In genomic region chr12:69585189-69586062, GRCh38 we compare ENCODE assay signal across 1 cellular context.
TF ChIP-seq lines count a peak whose summit lies in the region.

TSS of gene CCT2 (plus strand) at chr12:69585459. CDS start at chr12:69585522, 63 bp downstream.

TF ChIP-seq in HepG2, 621 proteins besides CTCF, POLR2A, EP300 and RAD21 (continued from another document and continues in another):
- TF ChIP-seq ZNF710 (CRISPR knock-in tag; IDR thresholded peaks at IDR 0.05; ENCODE audit: borderline replicate concordance): no peak
- TF ChIP-seq, protein P1, sequence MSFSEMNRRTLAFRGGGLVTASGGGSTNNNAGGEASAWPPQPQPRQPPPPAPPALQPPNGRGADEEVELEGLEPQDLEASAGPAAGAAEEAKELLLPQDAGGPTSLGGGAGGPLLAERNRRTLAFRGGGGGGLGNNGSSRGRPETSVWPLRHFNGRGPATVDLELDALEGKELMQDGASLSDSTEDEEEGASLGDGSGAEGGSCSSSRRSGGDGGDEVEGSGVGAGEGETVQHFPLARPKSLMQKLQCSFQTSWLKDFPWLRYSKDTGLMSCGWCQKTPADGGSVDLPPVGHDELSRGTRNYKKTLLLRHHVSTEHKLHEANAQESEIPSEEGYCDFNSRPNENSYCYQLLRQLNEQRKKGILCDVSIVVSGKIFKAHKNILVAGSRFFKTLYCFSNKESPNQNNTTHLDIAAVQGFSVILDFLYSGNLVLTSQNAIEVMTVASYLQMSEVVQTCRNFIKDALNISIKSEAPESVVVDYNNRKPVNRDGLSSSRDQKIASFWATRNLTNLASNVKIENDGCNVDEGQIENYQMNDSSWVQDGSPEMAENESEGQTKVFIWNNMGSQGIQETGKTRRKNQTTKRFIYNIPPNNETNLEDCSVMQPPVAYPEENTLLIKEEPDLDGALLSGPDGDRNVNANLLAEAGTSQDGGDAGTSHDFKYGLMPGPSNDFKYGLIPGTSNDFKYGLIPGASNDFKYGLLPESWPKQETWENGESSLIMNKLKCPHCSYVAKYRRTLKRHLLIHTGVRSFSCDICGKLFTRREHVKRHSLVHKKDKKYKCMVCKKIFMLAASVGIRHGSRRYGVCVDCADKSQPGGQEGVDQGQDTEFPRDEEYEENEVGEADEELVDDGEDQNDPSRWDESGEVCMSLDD (CRISPR knock-in tag; IDR thresholded peaks at IDR 0.05; ENCODE audit: borderline replicate concordance): peak; percentile 63
- TF ChIP-seq ZBTB1 (CRISPR knock-in tag; IDR thresholded peaks at IDR 0.05; ENCODE audit: borderline replicate concordance): no peak
- TF ChIP-seq ZFP91 (CRISPR knock-in tag; IDR thresholded peaks at IDR 0.05; ENCODE audit: borderline replicate concordance): peak; percentile 94
- TF ChIP-seq, protein P2, sequence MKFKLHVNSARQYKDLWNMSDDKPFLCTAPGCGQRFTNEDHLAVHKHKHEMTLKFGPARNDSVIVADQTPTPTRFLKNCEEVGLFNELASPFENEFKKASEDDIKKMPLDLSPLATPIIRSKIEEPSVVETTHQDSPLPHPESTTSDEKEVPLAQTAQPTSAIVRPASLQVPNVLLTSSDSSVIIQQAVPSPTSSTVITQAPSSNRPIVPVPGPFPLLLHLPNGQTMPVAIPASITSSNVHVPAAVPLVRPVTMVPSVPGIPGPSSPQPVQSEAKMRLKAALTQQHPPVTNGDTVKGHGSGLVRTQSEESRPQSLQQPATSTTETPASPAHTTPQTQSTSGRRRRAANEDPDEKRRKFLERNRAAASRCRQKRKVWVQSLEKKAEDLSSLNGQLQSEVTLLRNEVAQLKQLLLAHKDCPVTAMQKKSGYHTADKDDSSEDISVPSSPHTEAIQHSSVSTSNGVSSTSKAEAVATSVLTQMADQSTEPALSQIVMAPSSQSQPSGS (CRISPR knock-in tag; IDR thresholded peaks at IDR 0.05): peak; percentile 82
- no peak; the same call in 1 of the 2 replicates for TF ChIP-seq KDM4B (CRISPR knock-in tag; IDR thresholded peaks at IDR 0.05)
- TF ChIP-seq, protein P3, sequence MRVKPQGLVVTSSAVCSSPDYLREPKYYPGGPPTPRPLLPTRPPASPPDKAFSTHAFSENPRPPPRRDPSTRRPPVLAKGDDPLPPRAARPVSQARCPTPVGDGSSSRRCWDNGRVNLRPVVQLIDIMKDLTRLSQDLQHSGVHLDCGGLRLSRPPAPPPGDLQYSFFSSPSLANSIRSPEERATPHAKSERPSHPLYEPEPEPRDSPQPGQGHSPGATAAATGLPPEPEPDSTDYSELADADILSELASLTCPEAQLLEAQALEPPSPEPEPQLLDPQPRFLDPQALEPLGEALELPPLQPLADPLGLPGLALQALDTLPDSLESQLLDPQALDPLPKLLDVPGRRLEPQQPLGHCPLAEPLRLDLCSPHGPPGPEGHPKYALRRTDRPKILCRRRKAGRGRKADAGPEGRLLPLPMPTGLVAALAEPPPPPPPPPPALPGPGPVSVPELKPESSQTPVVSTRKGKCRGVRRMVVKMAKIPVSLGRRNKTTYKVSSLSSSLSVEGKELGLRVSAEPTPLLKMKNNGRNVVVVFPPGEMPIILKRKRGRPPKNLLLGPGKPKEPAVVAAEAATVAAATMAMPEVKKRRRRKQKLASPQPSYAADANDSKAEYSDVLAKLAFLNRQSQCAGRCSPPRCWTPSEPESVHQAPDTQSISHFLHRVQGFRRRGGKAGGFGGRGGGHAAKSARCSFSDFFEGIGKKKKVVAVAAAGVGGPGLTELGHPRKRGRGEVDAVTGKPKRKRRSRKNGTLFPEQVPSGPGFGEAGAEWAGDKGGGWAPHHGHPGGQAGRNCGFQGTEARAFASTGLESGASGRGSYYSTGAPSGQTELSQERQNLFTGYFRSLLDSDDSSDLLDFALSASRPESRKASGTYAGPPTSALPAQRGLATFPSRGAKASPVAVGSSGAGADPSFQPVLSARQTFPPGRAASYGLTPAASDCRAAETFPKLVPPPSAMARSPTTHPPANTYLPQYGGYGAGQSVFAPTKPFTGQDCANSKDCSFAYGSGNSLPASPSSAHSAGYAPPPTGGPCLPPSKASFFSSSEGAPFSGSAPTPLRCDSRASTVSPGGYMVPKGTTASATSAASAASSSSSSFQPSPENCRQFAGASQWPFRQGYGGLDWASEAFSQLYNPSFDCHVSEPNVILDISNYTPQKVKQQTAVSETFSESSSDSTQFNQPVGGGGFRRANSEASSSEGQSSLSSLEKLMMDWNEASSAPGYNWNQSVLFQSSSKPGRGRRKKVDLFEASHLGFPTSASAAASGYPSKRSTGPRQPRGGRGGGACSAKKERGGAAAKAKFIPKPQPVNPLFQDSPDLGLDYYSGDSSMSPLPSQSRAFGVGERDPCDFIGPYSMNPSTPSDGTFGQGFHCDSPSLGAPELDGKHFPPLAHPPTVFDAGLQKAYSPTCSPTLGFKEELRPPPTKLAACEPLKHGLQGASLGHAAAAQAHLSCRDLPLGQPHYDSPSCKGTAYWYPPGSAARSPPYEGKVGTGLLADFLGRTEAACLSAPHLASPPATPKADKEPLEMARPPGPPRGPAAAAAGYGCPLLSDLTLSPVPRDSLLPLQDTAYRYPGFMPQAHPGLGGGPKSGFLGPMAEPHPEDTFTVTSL (CRISPR knock-in tag; IDR thresholded peaks at IDR 0.05; ENCODE audit: borderline replicate concordance): peak; percentile 30; the same call in 1 of the 2 replicates
- no peak; the same call in 1 of the 2 replicates for TF ChIP-seq SP140L (CRISPR knock-in tag; IDR thresholded peaks at IDR 0.05; ENCODE audit: borderline replicate concordance)
- TF ChIP-seq ZNF430 (CRISPR knock-in tag; IDR thresholded peaks at IDR 0.05): peak; percentile 79; the same call in 1 of the 2 replicates
- 0 out of 2 replicates have a peak, but pooled peaks have one; percentile 19 for TF ChIP-seq NPAS2 (CRISPR knock-in tag; IDR thresholded peaks at IDR 0.05; ENCODE audit: borderline replicate concordance)
- peak; percentile 34; the same call in 1 of the 2 replicates for TF ChIP-seq TCF7 (IDR thresholded peaks at IDR 0.05; ENCODE audit: low read depth)
- no peak for TF ChIP-seq MEIS1 (CRISPR knock-in tag; IDR thresholded peaks at IDR 0.05; ENCODE audit: borderline replicate concordance)
- TF ChIP-seq, protein P4, sequence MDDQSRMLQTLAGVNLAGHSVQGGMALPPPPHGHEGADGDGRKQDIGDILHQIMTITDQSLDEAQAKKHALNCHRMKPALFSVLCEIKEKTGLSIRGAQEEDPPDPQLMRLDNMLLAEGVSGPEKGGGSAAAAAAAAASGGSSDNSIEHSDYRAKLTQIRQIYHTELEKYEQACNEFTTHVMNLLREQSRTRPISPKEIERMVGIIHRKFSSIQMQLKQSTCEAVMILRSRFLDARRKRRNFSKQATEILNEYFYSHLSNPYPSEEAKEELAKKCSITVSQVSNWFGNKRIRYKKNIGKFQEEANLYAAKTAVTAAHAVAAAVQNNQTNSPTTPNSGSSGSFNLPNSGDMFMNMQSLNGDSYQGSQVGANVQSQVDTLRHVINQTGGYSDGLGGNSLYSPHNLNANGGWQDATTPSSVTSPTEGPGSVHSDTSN (CRISPR knock-in tag; IDR thresholded peaks at IDR 0.05; ENCODE audit: borderline replicate concordance): 0 out of 2 replicates have a peak, but pooled peaks have one; percentile 69
- peak; percentile 48; the same call in 1 of the 2 replicates for TF ChIP-seq ONECUT2 (CRISPR knock-in tag; IDR thresholded peaks at IDR 0.05)
- TF ChIP-seq, protein P5, sequence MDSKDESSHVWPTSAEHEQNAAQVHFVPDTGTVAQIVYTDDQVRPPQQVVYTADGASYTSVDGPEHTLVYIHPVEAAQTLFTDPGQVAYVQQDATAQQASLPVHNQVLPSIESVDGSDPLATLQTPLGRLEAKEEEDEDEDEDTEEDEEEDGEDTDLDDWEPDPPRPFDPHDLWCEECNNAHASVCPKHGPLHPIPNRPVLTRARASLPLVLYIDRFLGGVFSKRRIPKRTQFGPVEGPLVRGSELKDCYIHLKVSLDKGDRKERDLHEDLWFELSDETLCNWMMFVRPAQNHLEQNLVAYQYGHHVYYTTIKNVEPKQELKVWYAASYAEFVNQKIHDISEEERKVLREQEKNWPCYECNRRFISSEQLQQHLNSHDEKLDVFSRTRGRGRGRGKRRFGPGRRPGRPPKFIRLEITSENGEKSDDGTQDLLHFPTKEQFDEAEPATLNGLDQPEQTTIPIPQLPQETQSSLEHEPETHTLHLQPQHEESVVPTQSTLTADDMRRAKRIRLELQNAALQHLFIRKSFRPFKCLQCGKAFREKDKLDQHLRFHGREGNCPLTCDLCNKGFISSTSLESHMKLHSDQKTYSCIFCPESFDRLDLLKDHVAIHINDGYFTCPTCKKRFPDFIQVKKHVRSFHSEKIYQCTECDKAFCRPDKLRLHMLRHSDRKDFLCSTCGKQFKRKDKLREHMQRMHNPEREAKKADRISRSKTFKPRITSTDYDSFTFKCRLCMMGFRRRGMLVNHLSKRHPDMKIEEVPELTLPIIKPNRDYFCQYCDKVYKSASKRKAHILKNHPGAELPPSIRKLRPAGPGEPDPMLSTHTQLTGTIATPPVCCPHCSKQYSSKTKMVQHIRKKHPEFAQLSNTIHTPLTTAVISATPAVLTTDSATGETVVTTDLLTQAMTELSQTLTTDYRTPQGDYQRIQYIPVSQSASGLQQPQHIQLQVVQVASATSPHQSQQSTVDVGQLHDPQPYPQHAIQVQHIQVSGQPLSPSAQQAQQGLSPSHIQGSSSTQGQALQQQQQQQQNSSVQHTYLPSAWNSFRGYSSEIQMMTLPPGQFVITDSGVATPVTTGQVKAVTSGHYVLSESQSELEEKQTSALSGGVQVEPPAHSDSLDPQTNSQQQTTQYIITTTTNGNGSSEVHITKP (CRISPR knock-in tag; IDR thresholded peaks at IDR 0.05; ENCODE audit: low read depth): peak; percentile 87; the same call in 1 of the 2 replicates
- TF ChIP-seq ZNF547 (CRISPR knock-in tag; IDR thresholded peaks at IDR 0.05): peak; percentile 92
- TF ChIP-seq ZNF589 (CRISPR knock-in tag; conservative IDR thresholded peaks at IDR 0.05): no peak
- peak; percentile 88 for TF ChIP-seq ZNF883 (CRISPR knock-in tag; IDR thresholded peaks at IDR 0.05; ENCODE audit: not compliant biosample characterization)
- peak; percentile 36 for TF ChIP-seq TBL1XR1 (IDR thresholded peaks at IDR 0.05; ENCODE audit: borderline replicate concordance, low read length, partially characterized antibody)
- TF ChIP-seq, protein P6, sequence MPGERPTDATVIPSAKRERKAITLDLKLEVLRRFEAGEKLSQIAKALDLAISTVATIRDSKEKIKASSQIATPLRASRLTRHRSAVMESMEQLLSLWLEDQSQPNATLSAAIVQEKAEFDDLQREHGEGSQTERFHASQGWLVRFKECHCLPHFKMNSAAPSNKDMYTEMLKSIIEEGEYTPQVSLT (CRISPR knock-in tag; IDR thresholded peaks at IDR 0.05; ENCODE audit: borderline replicate concordance, low read depth): no peak
- TF ChIP-seq, protein P7, sequence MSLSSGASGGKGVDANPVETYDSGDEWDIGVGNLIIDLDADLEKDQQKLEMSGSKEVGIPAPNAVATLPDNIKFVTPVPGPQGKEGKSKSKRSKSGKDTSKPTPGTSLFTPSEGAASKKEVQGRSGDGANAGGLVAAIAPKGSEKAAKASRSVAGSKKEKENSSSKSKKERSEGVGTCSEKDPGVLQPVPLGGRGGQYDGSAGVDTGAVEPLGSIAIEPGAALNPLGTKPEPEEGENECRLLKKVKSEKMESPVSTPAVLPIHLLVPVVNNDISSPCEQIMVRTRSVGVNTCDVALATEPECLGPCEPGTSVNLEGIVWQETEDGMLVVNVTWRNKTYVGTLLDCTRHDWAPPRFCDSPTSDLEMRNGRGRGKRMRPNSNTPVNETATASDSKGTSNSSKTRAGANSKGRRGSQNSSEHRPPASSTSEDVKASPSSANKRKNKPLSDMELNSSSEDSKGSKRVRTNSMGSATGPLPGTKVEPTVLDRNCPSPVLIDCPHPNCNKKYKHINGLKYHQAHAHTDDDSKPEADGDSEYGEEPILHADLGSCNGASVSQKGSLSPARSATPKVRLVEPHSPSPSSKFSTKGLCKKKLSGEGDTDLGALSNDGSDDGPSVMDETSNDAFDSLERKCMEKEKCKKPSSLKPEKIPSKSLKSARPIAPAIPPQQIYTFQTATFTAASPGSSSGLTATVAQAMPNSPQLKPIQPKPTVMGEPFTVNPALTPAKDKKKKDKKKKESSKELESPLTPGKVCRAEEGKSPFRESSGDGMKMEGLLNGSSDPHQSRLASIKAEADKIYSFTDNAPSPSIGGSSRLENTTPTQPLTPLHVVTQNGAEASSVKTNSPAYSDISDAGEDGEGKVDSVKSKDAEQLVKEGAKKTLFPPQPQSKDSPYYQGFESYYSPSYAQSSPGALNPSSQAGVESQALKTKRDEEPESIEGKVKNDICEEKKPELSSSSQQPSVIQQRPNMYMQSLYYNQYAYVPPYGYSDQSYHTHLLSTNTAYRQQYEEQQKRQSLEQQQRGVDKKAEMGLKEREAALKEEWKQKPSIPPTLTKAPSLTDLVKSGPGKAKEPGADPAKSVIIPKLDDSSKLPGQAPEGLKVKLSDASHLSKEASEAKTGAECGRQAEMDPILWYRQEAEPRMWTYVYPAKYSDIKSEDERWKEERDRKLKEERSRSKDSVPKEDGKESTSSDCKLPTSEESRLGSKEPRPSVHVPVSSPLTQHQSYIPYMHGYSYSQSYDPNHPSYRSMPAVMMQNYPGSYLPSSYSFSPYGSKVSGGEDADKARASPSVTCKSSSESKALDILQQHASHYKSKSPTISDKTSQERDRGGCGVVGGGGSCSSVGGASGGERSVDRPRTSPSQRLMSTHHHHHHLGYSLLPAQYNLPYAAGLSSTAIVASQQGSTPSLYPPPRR (CRISPR knock-in tag; IDR thresholded peaks at IDR 0.05; ENCODE audit: borderline replicate concordance): peak; percentile 44; the same call in 1 of the 2 replicates
- peak; percentile 90 for TF ChIP-seq HOXD1 (CRISPR knock-in tag; IDR thresholded peaks at IDR 0.05)
- no peak for TF ChIP-seq RBM39 (IDR thresholded peaks at IDR 0.05; ENCODE audit: low read depth, low read length, poor library complexity, severe bottlenecking)
